In genomic region chr15:71312194-71312708, GRCh38 we compare ENCODE assay signal across 19 cellular contexts.
DNase-seq lines count a peak whose midpoint lies in the region; ATAC-seq and TF ChIP-seq lines count a peak whose summit lies in the region.
"Had no signal": no experiment of that assay in that cellular context is flagged by ENCODE, and none has a peak within 500 bp of the region (broad histone marks: within the 10 kb centered on the region; RNA-seq: fewer than 3 reads in every experiment).

No MANE protein-coding gene starts in this region.

- H2BK20ac ChIP-seq in H9 (ENCODE audit: low read depth, low read length, poor library complexity, severe bottlenecking) = no peak overlapping the region

- H2BK12ac ChIP-seq in H9 (ENCODE audit: insufficient read length, low read depth, low read length) = no peak overlapping the region

- no peak overlapping the region for H3K18ac ChIP-seq in H9 (ENCODE audit: insufficient read length, low read depth, low read length)

- peak overlapping the region; percentile 14 to 27 (median 16); a peak in 2 of 7 replicates for H3K27ac Mint-ChIP-seq in H9
- peak overlapping the region; percentile 14 for H3K27ac Mint-ChIP-seq in neural progenitor cell
- H3K27ac Mint-ChIP-seq in stimulated activated naive B cell treated with anti-CD40 and anti-IgM and Interleukin-4, amounts not matched to agents 10 μg/mL and 1 μg/mL and 100 μg/mL, for 72 hours = no peak overlapping the region
- H3K27ac Mint-ChIP-seq: CD4-positive, alpha-beta memory T cell had no signal

- no peak overlapping the region for H3K56ac ChIP-seq in H9 (ENCODE audit: insufficient read length, low read depth, low read length)

- H2BK120ac ChIP-seq in H9 (ENCODE audit: low read depth, low read length, poor library complexity, severe bottlenecking) = no peak overlapping the region

- no peaks in the 10 kb centered on the region for H3K23me2 ChIP-seq in H9 (ENCODE audit: insufficient read length, low read depth, low read length, poor library complexity, severe bottlenecking)

- H4K20me1 ChIP-seq in H9 (ENCODE audit: control insufficient read depth, insufficient read depth, insufficient read length) (no peaks in the 10 kb centered on the region), neural progenitor cell (ENCODE audit: low read depth) (peaks cover 16% of the 10 kb centered on the region)

- no peaks in the 10 kb centered on the region for H3K79me2 ChIP-seq in H9 (ENCODE audit: insufficient read depth, low read length)
- no peaks in the 10 kb centered on the region for H3K79me2 ChIP-seq in neural progenitor cell (ENCODE audit: low read depth)

- no peak overlapping the region for H2BK5ac ChIP-seq in H9 (ENCODE audit: insufficient read length, low read length)

- no peak for ATAC-seq in stimulated activated naive B cell treated with anti-CD40 and anti-IgM and Interleukin-4, amounts not matched to agents 10 μg/mL and 1 μg/mL and 100 μg/mL, for 72 hours (replicated peaks)
- ATAC-seq: A549, GM12878 had no signal

- H2BK15ac ChIP-seq in H9 (ENCODE audit: low read depth, low read length) = no peak overlapping the region

- no peak overlapping the region for H4K5ac ChIP-seq in H9 (ENCODE audit: insufficient read length, low read depth, low read length)

- no peak overlapping the region for H3T11ph ChIP-seq in H9 (ENCODE audit: low read length)

- WGBS in H9 (ENCODE audit: extremely low coverage, insufficient read length, low lambda C conversion rate) = no CpG with 5 or more reads among the region's 8 CpGs

- peaks cover 19 to 24% of the 10 kb centered on the region in 2 experiments for H3K9me3 Mint-ChIP-seq in H9
- peaks cover 23% of the 10 kb centered on the region for H3K9me3 Mint-ChIP-seq in neural progenitor cell
- H3K9me3 Mint-ChIP-seq in stimulated activated naive B cell treated with anti-CD40 and anti-IgM and Interleukin-4, amounts not matched to agents 10 μg/mL and 1 μg/mL and 100 μg/mL, for 72 hours = peaks cover 8 to 10% of the 10 kb centered on the region in 2 donors

- H3K27me3 ChIP-seq in H9 (ENCODE audit: insufficient read depth, low read length) = no peaks in the 10 kb centered on the region
- no peaks in the 10 kb centered on the region for H3K27me3 ChIP-seq in WERI-Rb-1 (ENCODE audit: insufficient read depth, low read depth, severe bottlenecking)
- H3K27me3 ChIP-seq in neural progenitor cell = peaks cover 10% of the 10 kb centered on the region

- peaks cover 37% of the 10 kb centered on the region for H3F3A ChIP-seq in neural progenitor cell (ENCODE audit: low read depth)

- H3K4ac ChIP-seq in H9 (ENCODE audit: low read depth, low read length) = no peak overlapping the region

- H2AK5ac ChIP-seq in H9 (ENCODE audit: insufficient read length, low read length) = no peak overlapping the region

- DNase-seq in H9 (no peak), NCI-H82 (lab: John Stamatoyannopoulos, UW) (peak; percentile 87), WERI-Rb-1 (peak; percentile 47), neural progenitor cell (ENCODE audit: low spot score) (peak; percentile 63), amniotic stem cell (lab: John Stamatoyannopoulos, UW) (no peak), Kasumi-1 (lab: John Stamatoyannopoulos, UW) (no peak), amygdala (lab: John Stamatoyannopoulos, UW) (no peak)
- no peak for DNase-seq in stimulated activated naive B cell treated with anti-CD40 and anti-IgM and Interleukin-4, amounts not matched to agents 10 μg/mL and 1 μg/mL and 100 μg/mL, for 72 hours
- DNase-seq: 8988T; ACHN; C1 segment of cervical spinal cord; CD4-positive, alpha-beta memory T cell; DMS 273 treated with DMSO at 0.1 percent for 48 hours; DMS79; GDM1; GOT3; HCEC 1CT had no signal

- H3K27me3 Mint-ChIP-seq in H9 (ENCODE audit: low read depth) = no peaks in the 10 kb centered on the region
- H3K27me3 Mint-ChIP-seq in neural progenitor cell (ENCODE audit: insufficient read depth, low read depth) = peaks cover 13% of the 10 kb centered on the region
- peaks cover 0 to 5% of the 10 kb centered on the region in 2 donors for H3K27me3 Mint-ChIP-seq in stimulated activated naive B cell treated with anti-CD40 and anti-IgM and Interleukin-4, amounts not matched to agents 10 μg/mL and 1 μg/mL and 100 μg/mL, for 72 hours

- H3K9ac ChIP-seq in H9 (ENCODE audit: extremely low read depth, insufficient read length, low read length) = no peak overlapping the region
- H3K9ac ChIP-seq in neural progenitor cell = no peak overlapping the region

- H3K4me1 ChIP-seq in H9 (ENCODE audit: insufficient read depth, low read length) (no peaks in the 10 kb centered on the region), neural progenitor cell (peaks cover 47% of the 10 kb centered on the region)
- H3K4me1 ChIP-seq: A549 had no signal

- no peak overlapping the region for H3K27ac ChIP-seq in H9 (ENCODE audit: insufficient read length, low read depth, low read length)
- H3K27ac ChIP-seq in WERI-Rb-1 = no peak overlapping the region
- no peak overlapping the region for H3K27ac ChIP-seq in neural progenitor cell
- H3K27ac ChIP-seq: A549 had no signal

- no peak overlapping the region for H3K4me2 ChIP-seq in H9 (ENCODE audit: insufficient read depth, insufficient read length, low read length)
- peak overlapping the region; percentile 7 for H3K4me2 ChIP-seq in neural progenitor cell
- H3K4me2 ChIP-seq: A549 had no signal

- H3K4me3 Mint-ChIP-seq in H9 (no peak overlapping the region), neural progenitor cell (no peak overlapping the region)
- no peak overlapping the region for H3K4me3 Mint-ChIP-seq in stimulated activated naive B cell treated with anti-CD40 and anti-IgM and Interleukin-4, amounts not matched to agents 10 μg/mL and 1 μg/mL and 100 μg/mL, for 72 hours

- no peak overlapping the region for H3K14ac ChIP-seq in H9 (ENCODE audit: insufficient read depth, low read length)

- no peaks in the 10 kb centered on the region for H3K9me3 ChIP-seq in H9 (ENCODE audit: control insufficient read depth, low read depth, low read length)
- no peaks in the 10 kb centered on the region for H3K9me3 ChIP-seq in WERI-Rb-1 (ENCODE audit: severe bottlenecking)
- no peaks in the 10 kb centered on the region for H3K9me3 ChIP-seq in neural progenitor cell (ENCODE audit: low read depth)
- H3K9me3 ChIP-seq: A549 had no signal

- TF ChIP-seq CTCF in H9 (conservative IDR thresholded peaks at IDR 0.05) (no peak), WERI-Rb-1 (IDR thresholded peaks at IDR 0.05; ENCODE audit: low read depth, low read length) (no peak), neural progenitor cell (IDR thresholded peaks at IDR 0.05) (no peak)

- H3K36me3 Mint-ChIP-seq in H9 (ENCODE audit: insufficient read depth in 1 of 3, low read depth in 3 of 3) (peaks cover 12 to 35% (median 13%) of the 10 kb centered on the region in 3 experiments; a peak in 6 of 7 replicates), neural progenitor cell (no peaks in the 10 kb centered on the region)
- H3K36me3 Mint-ChIP-seq in stimulated activated naive B cell treated with anti-CD40 and anti-IgM and Interleukin-4, amounts not matched to agents 10 μg/mL and 1 μg/mL and 100 μg/mL, for 72 hours = no peaks in the 10 kb centered on the region

- H3K4me3 ChIP-seq in WERI-Rb-1 (ENCODE audit: low read depth, low read length) = no peak overlapping the region
- no peak overlapping the region for H3K4me3 ChIP-seq in neural progenitor cell
- H3K4me3 ChIP-seq: A549, GM12878 had no signal

- no peaks in the 10 kb centered on the region for H3K36me3 ChIP-seq in WERI-Rb-1
- H3K36me3 ChIP-seq in neural progenitor cell = no peaks in the 10 kb centered on the region

- H3K23ac ChIP-seq in H9 (ENCODE audit: insufficient read length, low read depth, low read length) = no peak overlapping the region

- H3K79me1 ChIP-seq in H9 (ENCODE audit: insufficient read depth, low read depth, low read length, poor library complexity, severe bottlenecking) = no peaks in the 10 kb centered on the region

- no peak overlapping the region for H2AFZ ChIP-seq in H9 (ENCODE audit: low read length)
- H2AFZ ChIP-seq in neural progenitor cell (replicated peaks) = no peak overlapping the region

- no peak overlapping the region for H4K91ac ChIP-seq in H9 (ENCODE audit: insufficient read length, low read depth, low read length)

- H4K8ac ChIP-seq in H9 (replicated peaks; ENCODE audit: insufficient read length, low read depth, low read length) = no peak overlapping the region

- H3K4me1 Mint-ChIP-seq in H9 (peaks cover 22 to 37% of the 10 kb centered on the region in 2 experiments), neural progenitor cell (peaks cover 43% of the 10 kb centered on the region)
- no peaks in the 10 kb centered on the region for H3K4me1 Mint-ChIP-seq in stimulated activated naive B cell treated with anti-CD40 and anti-IgM and Interleukin-4, amounts not matched to agents 10 μg/mL and 1 μg/mL and 100 μg/mL, for 72 hours
- H3K4me1 Mint-ChIP-seq: CD4-positive, alpha-beta memory T cell had no signal

Comparison
In these comparisons a context has a peak if more than half of its experiments do, and no peak if none do; other contexts are left out.
1. DNase-seq: peak in NCI-H82 (single experiment), WERI-Rb-1 (single experiment) and neural progenitor cell (single experiment); none in H9 (single experiment), stimulated activated naive B cell treated with anti-CD40 and anti-IgM and Interleukin-4, amounts not matched to agents 10 μg/mL and 1 μg/mL and 100 μg/mL, for 72 hours (single experiment), amniotic stem cell (single experiment), Kasumi-1 (0 of 2) and amygdala (0 of 56).